ENCODE assay signal across 34 cellular contexts in the genomic region with DNA sequence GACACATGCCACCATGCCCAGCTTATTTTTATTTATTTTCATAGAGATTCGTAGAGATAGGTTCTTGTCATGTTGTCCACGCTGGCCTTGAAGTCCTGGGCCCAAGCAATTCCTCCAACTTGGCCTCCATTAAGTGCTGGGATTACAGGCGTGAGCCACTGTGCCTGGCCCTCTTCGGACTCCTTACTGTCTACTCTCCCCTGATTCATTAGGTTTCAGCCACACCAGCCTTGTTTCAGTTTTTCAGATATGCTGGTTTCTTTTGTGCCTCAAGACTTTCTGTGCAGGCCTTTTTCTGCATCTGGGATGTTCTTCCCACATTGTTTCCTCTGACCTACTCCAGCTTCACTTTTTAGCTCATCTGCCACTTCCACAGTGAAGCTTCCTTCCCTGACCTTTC.
"Had no signal": no experiment of that assay in that cellular context is flagged by ENCODE, and none has a peak within 500 bp of the region (broad histone marks: within the 10 kb centered on the region; RNA-seq: fewer than 3 reads in every experiment).

No MANE protein-coding gene starts in this region.

- H3K4me2 ChIP-seq: KMS-11 had no signal

- H3K36me3 ChIP-seq: MG63 had no signal

- H3K9ac ChIP-seq: KMS-11 had no signal

- H3K4me3 ChIP-seq: MG63 had no signal

- H3K27ac ChIP-seq: KMS-11 had no signal

- DNase-seq: Karpas-422, Kasumi-1, MG63, MM.1S, MV-4-11, NCI-H1048, NCI-H1092, NCI-H1092 treated with DMSO at 0.1 percent for 48 hours, NCI-H1105, NCI-H1105 treated with DMSO at 0.1 percent for 48 hours, NCI-H1417, NCI-H1417 treated with DMSO at 0.1 percent for 48 hours, NCI-H1436, NCI-H1436 treated with DMSO at 0.1 percent for 48 hours, NCI-H146, NCI-H1694, NCI-H1694 treated with DMSO at 0.1 percent for 48 hours, NCI-H187, NCI-H187 treated with DMSO at 0.1 percent for 48 hours, NCI-H1930, NCI-H2029, NCI-H2029 treated with DMSO at 0.1 percent for 48 hours, NCI-H2081, NCI-H2081 treated with DMSO at 0.1 percent for 48 hours, NCI-H2107, NCI-H2171, NCI-H2171 treated with DMSO at 0.1 percent for 48 hours, NCI-H2227 treated with DMSO at 0.1 percent for 48 hours, NCI-H226, NCI-H345, NCI-H446, NCI-H446 treated with DMSO at 0.1 percent for 48 hours, NCI-H510A had no signal

- H3K9me3 ChIP-seq: MG63 had no signal

- H3K27me3 ChIP-seq: MG63 had no signal
